9 cellular contexts compared by ENCODE assay signal in genomic region chr4:40316333-40316781, GRCh38. TPM values are rescaled to one million over a fixed set of nuclear protein-coding genes. Genes with fewer than 3 reads are reported as not detected.
A peak's percentile ranks its signal among the peaks of the same experiment; 100 is the strongest.
DNase-seq lines count a peak whose midpoint lies in the region; ATAC-seq and TF ChIP-seq lines count a peak whose summit lies in the region.
"Had no signal": no experiment of that assay in that cellular context is flagged by ENCODE, and none has a peak within 500 bp of the region (broad histone marks: within the 10 kb centered on the region; RNA-seq: fewer than 3 reads in every experiment).

No MANE protein-coding gene starts in this region.

- peak overlapping the region; percentile 86 for H3K4me3 Mint-ChIP-seq in activated naive CD4-positive, alpha-beta T cell treated with anti-CD3 and anti-CD28 coated beads for 36 hours

- intact Hi-C loops in activated naive CD4-positive, alpha-beta T cell treated with anti-CD3 and anti-CD28 coated beads for 36 hours (cut with micrococcal nuclease) = loop anchor here (1.0 to 2.0 kb wide), 11 partner anchors 8 to 964 kb away; partner anchors contain the start of gene N4BP2

- no peak for ATAC-seq in HG03045 (IDR thresholded peaks at IDR 0.05; ENCODE audit: unreplicated experiment)

- H3K27me3 Mint-ChIP-seq in activated naive CD4-positive, alpha-beta T cell treated with anti-CD3 and anti-CD28 coated beads for 36 hours (ENCODE audit: low read depth) = no peaks in the 10 kb centered on the region

- peak overlapping the region in 1 of 2 donors; percentile 42 for H3K4me3 ChIP-seq in cardiac fibroblast (replicated peaks in 1 of 2; ENCODE audit: low read depth in 2 of 2, low read length in 2 of 2)

- TF ChIP-seq CTCF in cardiac fibroblast (IDR thresholded peaks at IDR 0.05; ENCODE audit: low read depth, low read length) = no peak

- H3K4me1 Mint-ChIP-seq in activated naive CD4-positive, alpha-beta T cell treated with anti-CD3 and anti-CD28 coated beads for 36 hours (ENCODE audit: low read depth) = peaks cover 49% of the 10 kb centered on the region

- no peaks in the 10 kb centered on the region for H3K9me3 Mint-ChIP-seq in activated naive CD4-positive, alpha-beta T cell treated with anti-CD3 and anti-CD28 coated beads for 36 hours
- H3K9me3 Mint-ChIP-seq: immature natural killer cell had no signal

- CTCF ChIA-PET in activated naive CD4-positive, alpha-beta T cell treated with anti-CD3 and anti-CD28 coated beads for 36 hours (lab: Charles Lee) = interaction anchor here (0.6 to 2.4 kb wide), 29 partner anchors 9 to 356 kb away, joined by 3 to 28 read pairs (median 5); partner anchors contain the start of gene RHOH

- DNase-seq in activated naive CD4-positive, alpha-beta T cell treated with anti-CD3 and anti-CD28 coated beads for 36 hours = peak; percentile 70
- no peak for DNase-seq in activated naive CD4-positive, alpha-beta T cell treated with anti-CD3 and anti-CD28 coated beads, Interleukin-2, amount 50 U/mL, for 16 hours
- DNase-seq in NCI-H226 (peak; percentile 68), cardiac fibroblast (ENCODE audit: low read depth in 2 of 2) (peak; percentile 95 to 98), myocyte (ENCODE audit: low read depth) (peak; percentile 73), mucosa of gallbladder (ENCODE audit: low spot score) (no peak), NCI-H2196 (lab: John Stamatoyannopoulos, UW; ENCODE audit: unreplicated experiment) (no peak)

- H3K27ac Mint-ChIP-seq in activated naive CD4-positive, alpha-beta T cell treated with anti-CD3 and anti-CD28 coated beads for 36 hours = peak overlapping the region; percentile 100

- no peaks in the 10 kb centered on the region for H3K36me3 Mint-ChIP-seq in activated naive CD4-positive, alpha-beta T cell treated with anti-CD3 and anti-CD28 coated beads for 36 hours (ENCODE audit: low read depth)
- H3K36me3 Mint-ChIP-seq: immature natural killer cell had no signal

RNA-seq across cellular contexts. Expression of gene CHRNA9, which starts 18.8 kb away (rescaled TPM):
- total RNA-seq in activated naive CD4-positive, alpha-beta T cell treated with anti-CD3 and anti-CD28 coated beads for 36 hours = not detected
- 0.62 TPM in 1 of 2 replicates, not detected in the other for total RNA-seq in myocyte
- 0.91 TPM for polyA plus RNA-seq in myocyte (2012)
- not detected for total RNA-seq in mucosa of gallbladder
- polyA plus RNA-seq: immature natural killer cell had no signal

Comparison
In these comparisons a context has a peak if more than half of its experiments do, and no peak if none do; other contexts are left out.
1. DNase-seq: peak in activated naive CD4-positive, alpha-beta T cell treated with anti-CD3 and anti-CD28 coated beads for 36 hours (single experiment), NCI-H226 (single experiment), cardiac fibroblast (2 of 2) and myocyte (single experiment); none in activated naive CD4-positive, alpha-beta T cell treated with anti-CD3 and anti-CD28 coated beads, Interleukin-2, amount 50 U/mL, for 16 hours (single experiment), mucosa of gallbladder (single experiment) and NCI-H2196 (single experiment).